23 cellular contexts compared by ENCODE assay signal in the genomic region with DNA sequence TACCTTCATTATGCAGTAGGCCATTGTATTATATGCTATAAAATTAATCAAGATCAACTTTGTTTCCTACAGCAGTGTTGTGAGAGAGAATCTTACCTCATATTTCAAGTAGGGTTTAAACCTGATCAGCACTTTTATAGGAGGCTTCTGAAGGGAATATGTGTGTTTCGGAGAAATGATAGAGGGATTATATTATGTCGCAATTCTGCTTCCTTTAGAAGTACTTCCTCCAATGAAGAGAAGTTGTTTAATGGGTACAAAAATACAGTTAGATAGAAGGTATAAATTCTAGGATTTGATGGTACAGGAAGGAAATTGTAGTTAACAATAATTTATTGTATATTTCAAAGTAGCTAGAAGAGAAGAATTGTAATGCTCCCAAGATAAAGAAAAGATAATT.
"Had no signal": no experiment of that assay in that cellular context is flagged by ENCODE, and none has a peak within 500 bp of the region (broad histone marks: within the 10 kb centered on the region; RNA-seq: fewer than 3 reads in every experiment).

No MANE protein-coding gene starts in this region.

- ATAC-seq: activated CD4-positive, alpha-beta T cell treated with anti-CD3 and anti-CD28 coated beads for 36 hours; activated T-cell treated with anti-CD3 and anti-CD28 coated beads, Interleukin-2, amount 50 U/mL, for 4 hours; naive thymus-derived CD8-positive, alpha-beta T cell had no signal

- DNase-seq: activated B cell treated with CpG ODN at 0.5 μM for 24 hours; activated CD4-positive, alpha-beta T cell treated with anti-CD3 and anti-CD28 coated beads for 36 hours; activated CD4-positive, alpha-beta T cell treated with anti-CD3 and anti-CD28 coated beads, Interleukin-2, amount 50 U/mL, for 48 hours; activated CD8-positive, alpha-beta memory T cell treated with anti-CD3 and anti-CD28 coated beads, Interleukin-2, amount 50 U/mL, for 48 hours; activated naive CD4-positive, alpha-beta T cell; activated naive CD8-positive, alpha-beta T cell treated with anti-CD3 and anti-CD28 coated beads, Interleukin-2, amount 10 ng/mL, durations not matched to agents 7 days and 5 days; activated T-cell treated with anti-CD3 and anti-CD28 coated beads, Interleukin-2, amount 50 U/mL, for 4 hours; amygdala; cerebellar nuclear complex; cortex of kidney; foreskin fibroblast; left ventricle myocardium inferior; naive thymus-derived CD8-positive, alpha-beta T cell; posterior cingulate gyrus; spleen; stimulated activated CD4-positive, alpha-beta T cell treated with anti-CD3 and anti-CD28 coated beads, Interleukin-4, amount 100 ng/mL, for 1 hour; stimulated activated naive CD4-positive, alpha-beta T cell; T1000; testis; trophoblast cell; uterus had no signal

- H3K4me1 ChIP-seq: left ventricle myocardium inferior, testis, uterus had no signal

- H3K9me3 ChIP-seq: left ventricle myocardium inferior, spleen, testis, uterus had no signal

- H3K4me2 ChIP-seq: neural progenitor cell had no signal

- H3K4me3 ChIP-seq: left ventricle myocardium inferior, neural progenitor cell, spleen, testis, uterus had no signal

- H2AFZ ChIP-seq: neural progenitor cell had no signal

- H3K27me3 ChIP-seq: neural progenitor cell, spleen, testis, uterus had no signal

- H3K27ac ChIP-seq: epithelial cell of prostate, left ventricle myocardium inferior, neural progenitor cell, spleen, testis, uterus had no signal

- H3K36me3 ChIP-seq: neural progenitor cell, uterus had no signal

- H3K9ac ChIP-seq: neural progenitor cell had no signal
